14 cellular contexts compared by ENCODE assay signal in genomic region chr2:140383781-140384180, GRCh38.
DNase-seq lines count a peak whose midpoint lies in the region; TF ChIP-seq lines count a peak whose summit lies in the region.
"Had no signal": no experiment of that assay in that cellular context is flagged by ENCODE, and none has a peak within 500 bp of the region (broad histone marks: within the 10 kb centered on the region; RNA-seq: fewer than 3 reads in every experiment).

No MANE protein-coding gene starts in this region.

- no peaks in the 10 kb centered on the region for H3K27me3 Mint-ChIP-seq in T-helper 2 cell treated with Interferon-gamma antibody and Interleukin-4, amounts not matched to agents 5 μg/mL and 100 μg/mL, for 36 hours (ENCODE audit: low read depth)
- no peaks in the 10 kb centered on the region for H3K27me3 Mint-ChIP-seq in activated naive CD4-positive, alpha-beta T cell treated with anti-CD3 and anti-CD28 coated beads, Interleukin-2, amount 10 ng/mL, durations not matched to agents 7 days and 5 days

- H3K27ac Mint-ChIP-seq in T-helper 2 cell treated with Interferon-gamma antibody and Interleukin-4, amounts not matched to agents 5 μg/mL and 100 μg/mL, for 36 hours: no peak overlapping the region
- H3K27ac Mint-ChIP-seq in activated naive CD4-positive, alpha-beta T cell treated with anti-CD3 and anti-CD28 coated beads, Interleukin-2, amount 10 ng/mL, durations not matched to agents 7 days and 5 days: no peak overlapping the region

- no peaks in the 10 kb centered on the region for H3K4me1 Mint-ChIP-seq in T-helper 2 cell treated with Interferon-gamma antibody and Interleukin-4, amounts not matched to agents 5 μg/mL and 100 μg/mL, for 36 hours (ENCODE audit: low read depth)
- no peaks in the 10 kb centered on the region for H3K4me1 Mint-ChIP-seq in activated naive CD4-positive, alpha-beta T cell treated with anti-CD3 and anti-CD28 coated beads, Interleukin-2, amount 10 ng/mL, durations not matched to agents 7 days and 5 days

- TF ChIP-seq CTCF in fibroblast of pulmonary artery (IDR thresholded peaks at IDR 0.05; ENCODE audit: low read length, missing control alignments): no peak

- no peaks in the 10 kb centered on the region for H3K36me3 Mint-ChIP-seq in T-helper 2 cell treated with Interferon-gamma antibody and Interleukin-4, amounts not matched to agents 5 μg/mL and 100 μg/mL, for 36 hours (ENCODE audit: low read depth)
- H3K36me3 Mint-ChIP-seq in activated naive CD4-positive, alpha-beta T cell treated with anti-CD3 and anti-CD28 coated beads, Interleukin-2, amount 10 ng/mL, durations not matched to agents 7 days and 5 days: no peaks in the 10 kb centered on the region

- peaks cover 9% of the 10 kb centered on the region for H3K9me3 Mint-ChIP-seq in T-helper 2 cell treated with Interferon-gamma antibody and Interleukin-4, amounts not matched to agents 5 μg/mL and 100 μg/mL, for 36 hours
- peaks cover 7% of the 10 kb centered on the region for H3K9me3 Mint-ChIP-seq in activated naive CD4-positive, alpha-beta T cell treated with anti-CD3 and anti-CD28 coated beads, Interleukin-2, amount 10 ng/mL, durations not matched to agents 7 days and 5 days

- DNase-seq in LHCN-M2 (ENCODE audit: low read depth) (peak; percentile 8), amniotic epithelial cell (ENCODE audit: low read depth) (peak; percentile 43), fibroblast of pulmonary artery (ENCODE audit: low read depth) (peak; percentile 23), pons (ENCODE audit: low spot score) (peak; percentile 14), cerebellum (ENCODE audit: low spot score) (no peak), retina (no peak)
- DNase-seq in T-helper 2 cell treated with Interferon-gamma antibody and Interleukin-4, amounts not matched to agents 5 μg/mL and 100 μg/mL, for 36 hours (ENCODE audit: low spot score): no peak
- DNase-seq in activated naive CD4-positive, alpha-beta T cell treated with anti-CD3 and anti-CD28 coated beads, Interleukin-2, amount 10 ng/mL, durations not matched to agents 7 days and 5 days: no peak
- DNase-seq: DMS53, NCI-H1092, NCI-H2107, NCI-H226, NCI-H526 had no signal

- CTCF ChIA-PET in activated naive CD4-positive, alpha-beta T cell treated with anti-CD3 and anti-CD28 coated beads, Interleukin-2, amount 10 ng/mL, durations not matched to agents 7 days and 5 days (lab: Charles Lee): no interaction called here

- no peak overlapping the region for H3K4me3 ChIP-seq in fibroblast of pulmonary artery (replicated peaks; ENCODE audit: low read depth, low read length)
- H3K4me3 ChIP-seq: SJSA1 had no signal

- H3K4me3 Mint-ChIP-seq in T-helper 2 cell treated with Interferon-gamma antibody and Interleukin-4, amounts not matched to agents 5 μg/mL and 100 μg/mL, for 36 hours: no peak overlapping the region
- no peak overlapping the region for H3K4me3 Mint-ChIP-seq in activated naive CD4-positive, alpha-beta T cell treated with anti-CD3 and anti-CD28 coated beads, Interleukin-2, amount 10 ng/mL, durations not matched to agents 7 days and 5 days

Comparison
In these comparisons a context has a peak if more than half of its experiments do, and no peak if none do; other contexts are left out.
1. DNase-seq: peak in LHCN-M2 (single experiment), amniotic epithelial cell (single experiment), fibroblast of pulmonary artery (single experiment) and pons (single experiment); none in cerebellum (single experiment), T-helper 2 cell treated with Interferon-gamma antibody and Interleukin-4, amounts not matched to agents 5 μg/mL and 100 μg/mL, for 36 hours (single experiment), retina (single experiment) and activated naive CD4-positive, alpha-beta T cell treated with anti-CD3 and anti-CD28 coated beads, Interleukin-2, amount 10 ng/mL, durations not matched to agents 7 days and 5 days (single experiment).